26 cellular contexts compared by ENCODE assay signal in the genomic region with DNA sequence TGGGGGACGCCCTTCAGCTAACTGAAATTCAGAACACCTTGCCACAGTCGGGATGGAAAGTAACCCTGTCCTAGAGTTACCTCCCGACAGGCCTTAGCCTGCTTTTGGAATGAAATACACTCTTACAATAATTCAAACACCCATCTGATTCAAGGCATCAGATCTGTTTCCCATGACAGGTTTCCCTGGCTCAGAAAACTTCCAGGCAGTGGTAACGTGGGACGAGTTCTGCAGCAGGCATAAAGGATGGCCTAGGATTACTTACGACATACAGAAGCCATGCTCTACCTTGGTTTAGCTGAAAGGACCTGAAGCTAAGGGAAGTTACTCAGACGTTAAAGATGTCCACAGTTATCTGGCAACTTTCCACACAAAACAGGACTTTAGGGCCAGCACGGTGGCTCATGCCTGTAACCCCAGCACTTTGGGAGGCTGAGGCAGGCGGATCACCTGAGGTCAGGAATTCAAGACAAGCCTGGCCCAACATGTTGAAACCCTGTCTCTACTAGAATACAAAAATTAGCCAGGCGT. TPM values are rescaled to one million over a fixed set of nuclear protein-coding genes. Genes with fewer than 3 reads are reported as not detected.
DNase-seq lines count a peak whose midpoint lies in the region; ATAC-seq and TF ChIP-seq lines count a peak whose summit lies in the region.
"Had no signal": no experiment of that assay in that cellular context is flagged by ENCODE, and none has a peak within 500 bp of the region (broad histone marks: within the 10 kb centered on the region; RNA-seq: fewer than 3 reads in every experiment).

No MANE protein-coding gene starts in this region.

- H2BK5ac ChIP-seq in H9 (ENCODE audit: insufficient read length, low read length) = no peak overlapping the region

- H3K79me2 ChIP-seq in H9 (ENCODE audit: insufficient read depth, low read length) = peaks cover 21% of the 10 kb centered on the region; the same call in 1 of the 2 replicates

- no peak overlapping the region for H2BK120ac ChIP-seq in H9 (ENCODE audit: low read depth, low read length, poor library complexity, severe bottlenecking)

- no peak overlapping the region for H3K4me3 ChIP-seq in RWPE2 (ENCODE audit: severe bottlenecking)
- H3K4me3 ChIP-seq in thymus (ENCODE audit: low read length) = no peak overlapping the region
- no peak overlapping the region for H3K4me3 ChIP-seq in esophagus squamous epithelium
- H3K4me3 ChIP-seq: A549, GM12878, SJCRH30 had no signal

- peaks cover 16 to 39% (median 30%) of the 10 kb centered on the region in 3 experiments; a peak in 6 of 7 replicates for H3K36me3 Mint-ChIP-seq in H9 (ENCODE audit: insufficient read depth in 1 of 3, low read depth in 3 of 3)

- no peak overlapping the region for H4K91ac ChIP-seq in H9 (ENCODE audit: insufficient read length, low read depth, low read length)

- H3K27me3 Mint-ChIP-seq in H9 (ENCODE audit: low read depth) = no peaks in the 10 kb centered on the region
- H3K27me3 Mint-ChIP-seq: CD4-positive, alpha-beta memory T cell had no signal

- no peak overlapping the region for H3K14ac ChIP-seq in H9 (ENCODE audit: insufficient read depth, low read length)

- H3K4me1 Mint-ChIP-seq in H9 = peaks cover 33 to 35% of the 10 kb centered on the region in 2 experiments

- peaks cover 5% of the 10 kb centered on the region for H3K79me1 ChIP-seq in H9 (ENCODE audit: insufficient read depth, low read depth, low read length, poor library complexity, severe bottlenecking)

- H3K23me2 ChIP-seq in H9 (ENCODE audit: insufficient read length, low read depth, low read length, poor library complexity, severe bottlenecking) = peaks cover 6% of the 10 kb centered on the region

- H2BK20ac ChIP-seq in H9 (ENCODE audit: low read depth, low read length, poor library complexity, severe bottlenecking) = no peak overlapping the region

- H3K9ac ChIP-seq in H9 (ENCODE audit: extremely low read depth, insufficient read length, low read length) = no peak overlapping the region

- DNase-seq in H9 (no peak), RWPE2 (ENCODE audit: low spot score) (no peak), epithelial cell of prostate (ENCODE audit: low read depth, low spot score) (no peak), esophagus squamous epithelium (lab: John Stamatoyannopoulos, UW) (no peak), DMS 273 treated with DMSO at 0.1 percent for 48 hours (lab: John Stamatoyannopoulos, UW) (no peak)
- DNase-seq: AML-193; C1 segment of cervical spinal cord; CD4-positive, alpha-beta memory T cell; COR-L47; GDM1; Karpas-422; NCI-H1105; NCI-H146; NCI-H1930; NCI-H446; NCI-H524 treated with DMSO at 0.1 percent for 48 hours; NCI-H774; SJCRH30 had no signal

- no peak for TF ChIP-seq CTCF in H9 (conservative IDR thresholded peaks at IDR 0.05)
- no peak for TF ChIP-seq CTCF in RWPE2 (IDR thresholded peaks at IDR 0.05; ENCODE audit: poor library complexity, severe bottlenecking)
- no peak for TF ChIP-seq CTCF in esophagus squamous epithelium (IDR thresholded peaks at IDR 0.05)

- H3K4me1 ChIP-seq in H9 (ENCODE audit: insufficient read depth, low read length) = peaks cover 6% of the 10 kb centered on the region; the same call in 1 of the 2 replicates
- H3K4me1 ChIP-seq in RWPE2 (ENCODE audit: insufficient read depth, poor library complexity, severe bottlenecking) = no peaks in the 10 kb centered on the region
- peaks cover 23% of the 10 kb centered on the region for H3K4me1 ChIP-seq in thymus (ENCODE audit: control insufficient read depth, insufficient read depth, low read length)
- H3K4me1 ChIP-seq in esophagus squamous epithelium = peaks cover 4 to 20% (median 10%) of the 10 kb centered on the region in 3 donors
- H3K4me1 ChIP-seq: SJCRH30 had no signal

- no peak overlapping the region for H4K5ac ChIP-seq in H9 (ENCODE audit: insufficient read length, low read depth, low read length)

- H3K9me3 ChIP-seq in H9 (ENCODE audit: control insufficient read depth, low read depth, low read length) (no peaks in the 10 kb centered on the region), RWPE2 (ENCODE audit: severe bottlenecking) (no peaks in the 10 kb centered on the region), thymus (ENCODE audit: control insufficient read depth) (no peaks in the 10 kb centered on the region), esophagus squamous epithelium (no peaks in the 10 kb centered on the region)
- H3K9me3 ChIP-seq: A549, SJCRH30 had no signal

- H4K8ac ChIP-seq in H9 (replicated peaks; ENCODE audit: insufficient read length, low read depth, low read length) = no peak overlapping the region

- no peak overlapping the region for H3K56ac ChIP-seq in H9 (ENCODE audit: insufficient read length, low read depth, low read length)

- H3K27me3 ChIP-seq in H9 (ENCODE audit: insufficient read depth, low read length) (no peaks in the 10 kb centered on the region), RWPE2 (ENCODE audit: insufficient read depth, poor library complexity, severe bottlenecking) (no peaks in the 10 kb centered on the region), thymus (ENCODE audit: control insufficient read depth, insufficient read depth) (no peaks in the 10 kb centered on the region), esophagus squamous epithelium (no peaks in the 10 kb centered on the region)
- H3K27me3 ChIP-seq: SJCRH30 had no signal

- intact Hi-C loops in esophagus squamous epithelium (cut with DNase I) = no loop called here

- H2AFZ ChIP-seq in H9 (ENCODE audit: low read length) = no peak overlapping the region

- no peak overlapping the region for H3K18ac ChIP-seq in H9 (ENCODE audit: insufficient read length, low read depth, low read length)

- H3K27ac Mint-ChIP-seq in H9 = peak overlapping the region; percentile 80 to 98 (median 84); a peak in 6 of 7 replicates
- H3K27ac Mint-ChIP-seq: CD4-positive, alpha-beta memory T cell had no signal

- ATAC-seq in RWPE2 (ENCODE audit: low read depth) (0 out of 3 replicates have a peak, but pooled peaks have one; percentile 7), GM21723 (IDR thresholded peaks at IDR 0.05; ENCODE audit: unreplicated experiment) (no peak)
- ATAC-seq: A549, GM12878, HepG2, Right ventricle myocardium inferior, SK-N-SH treated with all-trans-retinoic acid at 6 μM for 48 hours had no signal

- no peak for TF ChIP-seq POLR2A in esophagus squamous epithelium (IDR thresholded peaks at IDR 0.05)

- WGBS in H9 (ENCODE audit: extremely low coverage, insufficient read length, low lambda C conversion rate) = no CpG with 5 or more reads among the region's 10 CpGs
- 93% methylated on average over 10 of the region's 10 CpGs for WGBS in thymus
- WGBS in esophagus squamous epithelium, 2 donors = 62 to 72% methylated on average over 8 of the region's 10 CpGs

- H3K9me3 Mint-ChIP-seq in H9 = no peaks in the 10 kb centered on the region; a peak in 1 of 5 replicates
- H3K9me3 Mint-ChIP-seq: CD4-positive, alpha-beta memory T cell had no signal

- H3T11ph ChIP-seq in H9 (ENCODE audit: low read length) = no peak overlapping the region

- no peak overlapping the region for H3K4me2 ChIP-seq in H9 (ENCODE audit: insufficient read depth, insufficient read length, low read length)
- H3K4me2 ChIP-seq: A549 had no signal

- H3K4me3 Mint-ChIP-seq in H9 = no peak overlapping the region; a peak in 2 of 5 replicates
- H3K4me3 Mint-ChIP-seq: CD4-positive, alpha-beta memory T cell had no signal

- no peak overlapping the region for H2BK15ac ChIP-seq in H9 (ENCODE audit: low read depth, low read length)

- H3K23ac ChIP-seq in H9 (ENCODE audit: insufficient read length, low read depth, low read length) = no peak overlapping the region

- H4K20me1 ChIP-seq in H9 (ENCODE audit: control insufficient read depth, insufficient read depth, insufficient read length) = no peaks in the 10 kb centered on the region

- H3K36me3 ChIP-seq in RWPE2 (ENCODE audit: low read depth) (peaks cover 58% of the 10 kb centered on the region), thymus (ENCODE audit: control insufficient read depth, insufficient read depth) (peaks cover 34% of the 10 kb centered on the region), esophagus squamous epithelium (peaks cover 0 to 59% (median 0%) of the 10 kb centered on the region in 3 donors)

- no peak overlapping the region; the same call in 1 of the 2 replicates for H3K4ac ChIP-seq in H9 (ENCODE audit: low read depth, low read length)

- peak overlapping the region; percentile 86 for H3K27ac ChIP-seq in H9 (ENCODE audit: insufficient read length, low read depth, low read length)
- H3K27ac ChIP-seq in RWPE2 (ENCODE audit: poor library complexity, severe bottlenecking) = no peak overlapping the region
- H3K27ac ChIP-seq in epithelial cell of prostate = peak overlapping the region; percentile 34
- H3K27ac ChIP-seq in thymus (ENCODE audit: low read depth) = peak overlapping the region; percentile 27
- H3K27ac ChIP-seq in esophagus squamous epithelium = no peak overlapping the region
- H3K27ac ChIP-seq: A549, HL-60, SJCRH30 had no signal

- no peak overlapping the region for H2AK5ac ChIP-seq in H9 (ENCODE audit: insufficient read length, low read length)

- no peak overlapping the region for H2BK12ac ChIP-seq in H9 (ENCODE audit: insufficient read length, low read depth, low read length)

RNA-seq across cellular contexts. Expression of a gene that starts 5.0 kb away (rescaled TPM):
- total RNA-seq in H9 (2021) (31.0 and 32.6 TPM in 2 replicates), esophagus squamous epithelium (10 to 100 TPM in 2 of 4 donors, 1 to 10 TPM in 2; 5.8 to 15.4 (median 11.3) TPM)
- polyA plus RNA-seq in thymus = 24.8 TPM

Comparison
In these comparisons a context has a peak if more than half of its experiments do, and no peak if none do; other contexts are left out.
1. H3K27ac ChIP-seq: peak in H9 (single experiment), epithelial cell of prostate (single experiment) and thymus (single experiment); none in RWPE2 (single experiment) and esophagus squamous epithelium (0 of 4).